In the genomic region with DNA sequence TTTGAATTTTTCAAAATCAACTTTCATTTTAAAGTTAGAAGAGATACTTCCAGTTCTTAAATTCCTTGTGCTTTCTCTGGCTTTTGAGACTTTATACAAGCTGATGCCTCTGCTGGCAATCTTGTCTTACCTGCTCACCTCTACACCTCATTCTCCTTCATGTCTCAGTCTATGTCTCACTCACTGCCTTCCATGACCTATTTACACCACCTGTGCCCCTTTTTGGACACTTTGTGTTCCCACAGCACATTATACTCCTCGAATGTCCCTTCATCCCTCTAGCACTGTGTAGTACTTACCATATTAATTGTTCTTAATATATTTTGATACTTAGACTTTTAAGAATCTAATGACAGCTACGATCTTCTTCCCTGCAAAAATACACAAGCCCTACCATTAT, we compare ENCODE assay signal across 37 cellular contexts.
"Had no signal": no experiment of that assay in that cellular context is flagged by ENCODE, and none has a peak within 500 bp of the region (broad histone marks: within the 10 kb centered on the region; RNA-seq: fewer than 3 reads in every experiment).

No MANE protein-coding gene starts in this region.

- H3K27ac Mint-ChIP-seq: activated B cell treated with CpG ODN at 0.5 μM for 24 hours; activated CD4-positive, alpha-beta memory T cell treated with anti-CD3 and anti-CD28 coated beads, Interleukin-2, amount 10 ng/mL, durations not matched to agents 7 days and 5 days; activated CD8-positive, alpha-beta memory T cell treated with anti-CD3 and anti-CD28 coated beads, Interleukin-2, amount 10 ng/mL, durations not matched to agents 7 days and 5 days; activated naive CD4-positive, alpha-beta T cell treated with anti-CD3 and anti-CD28 coated beads, Interleukin-2, amount 10 ng/mL, durations not matched to agents 7 days and 5 days; activated naive CD8-positive, alpha-beta T cell; activated naive CD8-positive, alpha-beta T cell treated with anti-CD3 and anti-CD28 coated beads, Interleukin-2, amount 50 U/mL, for 24 hours; brain had no signal

- H3K27me3 Mint-ChIP-seq: activated B cell treated with CpG ODN at 0.5 μM for 24 hours; activated CD4-positive, alpha-beta memory T cell treated with anti-CD3 and anti-CD28 coated beads, Interleukin-2, amount 10 ng/mL, durations not matched to agents 7 days and 5 days; activated CD8-positive, alpha-beta memory T cell treated with anti-CD3 and anti-CD28 coated beads, Interleukin-2, amount 10 ng/mL, durations not matched to agents 7 days and 5 days; activated naive CD4-positive, alpha-beta T cell treated with anti-CD3 and anti-CD28 coated beads, Interleukin-2, amount 10 ng/mL, durations not matched to agents 7 days and 5 days; activated naive CD8-positive, alpha-beta T cell; activated naive CD8-positive, alpha-beta T cell treated with anti-CD3 and anti-CD28 coated beads, Interleukin-2, amount 50 U/mL, for 24 hours; brain had no signal

- H3K4me3 Mint-ChIP-seq: activated B cell treated with CpG ODN at 0.5 μM for 24 hours; activated CD4-positive, alpha-beta memory T cell treated with anti-CD3 and anti-CD28 coated beads, Interleukin-2, amount 10 ng/mL, durations not matched to agents 7 days and 5 days; activated CD8-positive, alpha-beta memory T cell treated with anti-CD3 and anti-CD28 coated beads, Interleukin-2, amount 10 ng/mL, durations not matched to agents 7 days and 5 days; activated naive CD4-positive, alpha-beta T cell treated with anti-CD3 and anti-CD28 coated beads, Interleukin-2, amount 10 ng/mL, durations not matched to agents 7 days and 5 days; activated naive CD8-positive, alpha-beta T cell; activated naive CD8-positive, alpha-beta T cell treated with anti-CD3 and anti-CD28 coated beads, Interleukin-2, amount 50 U/mL, for 24 hours; brain had no signal

- H3K9me3 Mint-ChIP-seq: activated B cell treated with CpG ODN at 0.5 μM for 24 hours; activated CD4-positive, alpha-beta memory T cell treated with anti-CD3 and anti-CD28 coated beads, Interleukin-2, amount 10 ng/mL, durations not matched to agents 7 days and 5 days; activated naive CD4-positive, alpha-beta T cell treated with anti-CD3 and anti-CD28 coated beads, Interleukin-2, amount 10 ng/mL, durations not matched to agents 7 days and 5 days; activated naive CD8-positive, alpha-beta T cell treated with anti-CD3 and anti-CD28 coated beads, Interleukin-2, amount 50 U/mL, for 24 hours; brain had no signal

- ATAC-seq: activated CD8-positive, alpha-beta memory T cell treated with anti-CD3 and anti-CD28 coated beads, Interleukin-2, amount 10 ng/mL, durations not matched to agents 7 days and 5 days; activated naive CD8-positive, alpha-beta T cell treated with anti-CD3 and anti-CD28 coated beads, Interleukin-2, amount 50 U/mL, for 24 hours; PC-3; Right ventricle myocardium inferior had no signal

- H3K27ac ChIP-seq: RWPE1, VCaP had no signal

- FAIRE-seq: bronchial epithelial cell had no signal

- H3K4me1 Mint-ChIP-seq: activated naive CD4-positive, alpha-beta T cell treated with anti-CD3 and anti-CD28 coated beads, Interleukin-2, amount 10 ng/mL, durations not matched to agents 7 days and 5 days had no signal

- DNase-seq: activated B cell treated with CpG ODN at 0.5 μM for 24 hours; activated CD4-positive, alpha-beta memory T cell treated with anti-CD3 and anti-CD28 coated beads, Interleukin-2, amount 10 ng/mL, durations not matched to agents 7 days and 5 days; activated CD4-positive, alpha-beta T cell treated with anti-CD3 and anti-CD28 coated beads for 4 hours; activated CD4-positive, CD25-positive, alpha-beta regulatory T cell treated with anti-CD3 and anti-CD28 coated beads, Interleukin-2, amount 50 U/mL, for 72 hours; activated CD8-positive, alpha-beta memory T cell treated with anti-CD3 and anti-CD28 coated beads for 24 hours; activated CD8-positive, alpha-beta memory T cell treated with anti-CD3 and anti-CD28 coated beads, Interleukin-2, amount 10 ng/mL, durations not matched to agents 7 days and 5 days; activated CD8-positive, alpha-beta memory T cell treated with anti-CD3 and anti-CD28 coated beads, Interleukin-2, amount 50 U/mL, for 48 hours; activated effector memory CD4-positive, alpha-beta T cell treated with Interleukin-2 at 50 U/mL for 16 hours; activated naive CD4-positive, alpha-beta T cell treated with anti-CD3 and anti-CD28 coated beads, Interleukin-2, amount 10 ng/mL, durations not matched to agents 7 days and 5 days; activated naive CD8-positive, alpha-beta T cell treated with anti-CD3 and anti-CD28 coated beads, Interleukin-2, amount 50 U/mL, for 24 hours; activated T-cell treated with anti-CD3 and anti-CD28 coated beads, Interleukin-2, amount 50 U/mL, for 48 hours; anterior cingulate cortex; central memory CD4-positive, alpha-beta T cell; Karpas-422; NCI-H1105; NCI-H1417 treated with DMSO at 0.1 percent for 48 hours; NCI-H1694; NCI-H1930; NCI-H2081 treated with DMSO at 0.1 percent for 48 hours; NCI-H226; NCI-H446 treated with DMSO at 0.1 percent for 48 hours; NCI-H524; NCI-H69; NCI-H82; NK-92 treated with Interleukin-12 subunit alpha and Interleukin-12 subunit beta, amount 100 ng/mL, for 24 hours; PC-3; SIG-M5; SW 1271; T-helper 1 cell; T-helper 2 cell; T-helper 9 cell had no signal
